In the genomic region with DNA sequence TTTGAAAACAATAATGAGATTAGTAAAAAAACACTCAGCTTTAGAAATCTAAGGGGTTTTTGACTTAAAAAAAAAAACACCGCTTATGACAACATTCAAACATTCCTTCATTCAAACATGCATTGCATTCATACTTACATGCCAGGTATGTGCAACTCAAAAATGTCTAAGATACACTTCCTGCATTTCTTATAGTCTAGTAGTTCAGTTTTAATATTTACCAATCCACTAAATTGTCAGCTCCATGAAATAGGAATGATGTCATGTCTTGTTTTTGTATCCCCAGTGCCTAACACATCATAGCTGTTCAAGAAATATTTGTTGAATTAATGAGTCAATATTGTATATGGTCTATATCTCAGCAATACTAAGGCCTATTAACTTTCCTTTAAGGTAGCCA, we compare ENCODE assay signal across 23 cellular contexts. TPM values are rescaled to one million over a fixed set of nuclear protein-coding genes. Genes with fewer than 3 reads are reported as not detected.
DNase-seq lines count a peak whose midpoint lies in the region; ATAC-seq and TF ChIP-seq lines count a peak whose summit lies in the region.
"Had no signal": no experiment of that assay in that cellular context is flagged by ENCODE, and none has a peak within 500 bp of the region (broad histone marks: within the 10 kb centered on the region; RNA-seq: fewer than 3 reads in every experiment).

No MANE protein-coding gene starts in this region.

- in situ Hi-C loops in IMR-90 (cut with MboI; ENCODE audit: low sequenced_read_pairs): loop anchor here (25.0 kb wide), 1 partner anchor 1611 kb away; no protein-coding TSS in a partner anchor

- H3K27me3 ChIP-seq in CD8-positive, alpha-beta T cell (ENCODE audit: insufficient read depth, low read length): no peaks in the 10 kb centered on the region
- H3K27me3 ChIP-seq in IMR-90 (ENCODE audit: control insufficient read depth, insufficient read depth, low read length): no peaks in the 10 kb centered on the region
- H3K27me3 ChIP-seq: BLaER1 treated with 17β-estradiol and CSF1 and Interleukin-3, amounts not matched to agents 10 nM and 100 nM; MG63 had no signal

- H3K14ac ChIP-seq in IMR-90 (replicated peaks; ENCODE audit: low read depth, low read length): no peak overlapping the region

- ATAC-seq in CD8-positive, alpha-beta T cell: no peak
- ATAC-seq in IMR-90 (ENCODE audit: low read depth) (peak; percentile 42), GM18517 (IDR thresholded peaks at IDR 0.05; ENCODE audit: unreplicated experiment) (no peak)
- no peak for ATAC-seq in activated naive CD4-positive, alpha-beta T cell treated with anti-CD3 and anti-CD28 coated beads, Interleukin-2, amount 50 U/mL, for 72 hours
- ATAC-seq: HCT116, K562 had no signal

- no peaks in the 10 kb centered on the region for H3K27me3 Mint-ChIP-seq in CD8-positive, alpha-beta T cell (ENCODE audit: low read depth)
- H3K27me3 Mint-ChIP-seq: CD4-positive, alpha-beta memory T cell had no signal

- peaks cover 9% of the 10 kb centered on the region for H3K4me1 Mint-ChIP-seq in CD8-positive, alpha-beta T cell (ENCODE audit: low read depth)

- no peak overlapping the region for H2AK5ac ChIP-seq in IMR-90 (ENCODE audit: low read depth, low read length)

- no peak overlapping the region for H3K18ac ChIP-seq in IMR-90 (ENCODE audit: low read depth, low read length)

- H4K20me1 ChIP-seq in IMR-90 (ENCODE audit: insufficient read depth, low read length): no peaks in the 10 kb centered on the region
- H4K20me1 ChIP-seq: BLaER1 treated with 17β-estradiol and CSF1 and Interleukin-3, amounts not matched to agents 10 nM and 100 nM had no signal

- no peak overlapping the region for H3K23ac ChIP-seq in IMR-90 (ENCODE audit: low read depth, low read length)

- H3K36me3 ChIP-seq in CD8-positive, alpha-beta T cell (ENCODE audit: insufficient read depth, low read length): no peaks in the 10 kb centered on the region
- no peaks in the 10 kb centered on the region for H3K36me3 ChIP-seq in IMR-90 (ENCODE audit: control insufficient read depth, insufficient read depth, low read length)
- H3K36me3 ChIP-seq: BLaER1 treated with 17β-estradiol and CSF1 and Interleukin-3, amounts not matched to agents 10 nM and 100 nM; MG63 had no signal

- no peaks in the 10 kb centered on the region for H3K9me3 ChIP-seq in CD8-positive, alpha-beta T cell (ENCODE audit: low read length)
- H3K9me3 ChIP-seq in IMR-90 (ENCODE audit: control insufficient read depth, insufficient read depth, low read length): no peaks in the 10 kb centered on the region
- H3K9me3 ChIP-seq: BLaER1 treated with 17β-estradiol and CSF1 and Interleukin-3, amounts not matched to agents 10 nM and 100 nM; MG63 had no signal

- DNase-seq in CD8-positive, alpha-beta T cell: no peak
- DNase-seq in IMR-90 (peak; percentile 55), choroid plexus epithelial cell (ENCODE audit: low read depth) (peak; percentile 67), kidney glomerular epithelial cell (lab: John Stamatoyannopoulos, UW) (peak; percentile 40), NCI-H1930 (lab: John Stamatoyannopoulos, UW) (no peak)
- DNase-seq in central memory CD4-positive, alpha-beta T cell: no peak
- DNase-seq in activated naive CD4-positive, alpha-beta T cell treated with anti-CD3 and anti-CD28 coated beads, Interleukin-2, amount 50 U/mL, for 72 hours (ENCODE audit: low spot score in 2 of 2): no peak
- DNase-seq: CD4-positive, alpha-beta memory T cell; DND-41; MG63; NCI-H1048; NCI-H1417 treated with DMSO at 0.1 percent for 48 hours; NCI-H187; NCI-H2107; NCI-H510A; PC-9; RPMI8226; SHP77 treated with DMSO at 0.1 percent for 48 hours had no signal

- no peak overlapping the region for H2BK5ac ChIP-seq in IMR-90 (ENCODE audit: low read depth, low read length, poor library complexity, severe bottlenecking)

- CTCF ChIA-PET in CD8-positive, alpha-beta T cell (lab: Charles Lee): interaction anchor here (1.2 kb wide), 1 partner anchor 9 kb away, joined by 3 read pairs; no protein-coding TSS in a partner anchor
- CTCF ChIA-PET in IMR-90 (lab: Yijun Ruan, JAX): interaction anchor here (1.0 kb wide), 1 partner anchor 15 kb away, joined by 8 read pairs; no protein-coding TSS in a partner anchor

- H3K9ac ChIP-seq in IMR-90 (ENCODE audit: low read depth, low read length): no peak overlapping the region
- H3K9ac ChIP-seq: BLaER1 treated with 17β-estradiol and CSF1 and Interleukin-3, amounts not matched to agents 10 nM and 100 nM had no signal

- intact Hi-C loops in CD8-positive, alpha-beta T cell (cut with DNase I, micrococcal nuclease): no loop called here
- intact Hi-C loops in IMR-90 (cut with micrococcal nuclease): no loop called here

- TF ChIP-seq RAD21 in IMR-90 (IDR thresholded peaks at IDR 0.05; ENCODE audit: low read length): no peak

- H2AK9ac ChIP-seq in IMR-90 (replicated peaks; ENCODE audit: low read depth, low read length, poor library complexity): no peak overlapping the region

- H3K56ac ChIP-seq in IMR-90 (ENCODE audit: extremely low read depth, insufficient read depth, low read length): no peak overlapping the region

- H3K4me1 ChIP-seq in CD8-positive, alpha-beta T cell (ENCODE audit: insufficient read depth, low read length): no peaks in the 10 kb centered on the region
- H3K4me1 ChIP-seq in IMR-90 (ENCODE audit: control insufficient read depth, insufficient read depth, low read length): no peaks in the 10 kb centered on the region
- H3K4me1 ChIP-seq: BLaER1 treated with 17β-estradiol and CSF1 and Interleukin-3, amounts not matched to agents 10 nM and 100 nM had no signal

- H2BK15ac ChIP-seq in IMR-90 (ENCODE audit: low read depth, low read length): no peak overlapping the region

- TF ChIP-seq POLR2A in IMR-90 (IDR thresholded peaks at IDR 0.05; ENCODE audit: low read depth, low read length): no peak

- no peak overlapping the region for H2AFZ ChIP-seq in IMR-90 (replicated peaks; ENCODE audit: low read length, poor library complexity)
- H2AFZ ChIP-seq: PC-9 had no signal

- H3K4me2 ChIP-seq in IMR-90 (ENCODE audit: low read depth, low read length): no peak overlapping the region
- H3K4me2 ChIP-seq: BLaER1 treated with 17β-estradiol and CSF1 and Interleukin-3, amounts not matched to agents 10 nM and 100 nM; PC-9 had no signal

- H3K36me3 Mint-ChIP-seq in CD8-positive, alpha-beta T cell: peaks cover 39% of the 10 kb centered on the region
- H3K36me3 Mint-ChIP-seq in activated naive CD4-positive, alpha-beta T cell treated with anti-CD3 and anti-CD28 coated beads, Interleukin-2, amount 50 U/mL, for 72 hours: no peaks in the 10 kb centered on the region

- H3K4me3 ChIP-seq in CD8-positive, alpha-beta T cell (ENCODE audit: low read depth, low read length): no peak overlapping the region
- H3K4me3 ChIP-seq in IMR-90 (ENCODE audit: insufficient read depth, low read depth, low read length) (no peak overlapping the region), choroid plexus epithelial cell (ENCODE audit: low read depth, low read length) (no peak overlapping the region)
- H3K4me3 ChIP-seq: BLaER1 treated with 17β-estradiol and CSF1 and Interleukin-3, amounts not matched to agents 10 nM and 100 nM; K562; MG63; PC-9; SK-N-MC had no signal

- H3K4ac ChIP-seq in IMR-90 (ENCODE audit: low read depth, low read length): no peak overlapping the region

- no peak overlapping the region for H4K8ac ChIP-seq in IMR-90 (ENCODE audit: low read depth in 2 of 2, low read length in 2 of 2)

- H3K4me3 Mint-ChIP-seq in CD8-positive, alpha-beta T cell: no peak overlapping the region
- H3K4me3 Mint-ChIP-seq: CD4-positive, alpha-beta memory T cell had no signal

- H2BK120ac ChIP-seq in IMR-90 (ENCODE audit: low read depth, low read length): no peak overlapping the region

- peak overlapping the region; percentile 16 for H3K27ac Mint-ChIP-seq in CD8-positive, alpha-beta T cell
- H3K27ac Mint-ChIP-seq in activated naive CD4-positive, alpha-beta T cell treated with anti-CD3 and anti-CD28 coated beads, Interleukin-2, amount 50 U/mL, for 72 hours: no peak overlapping the region

- POLR2A ChIA-PET in CD8-positive, alpha-beta T cell (lab: Charles Lee): no interaction called here
- POLR2A ChIA-PET in IMR-90 (lab: Charles Lee; ENCODE audit: unreplicated experiment): no interaction called here

- H2BK20ac ChIP-seq in IMR-90 (ENCODE audit: low read depth, low read length): no peak overlapping the region

- no peaks in the 10 kb centered on the region; the same call in 1 of the 2 replicates for H3K9me1 ChIP-seq in IMR-90 (ENCODE audit: insufficient read depth, low read length)

- H4K91ac ChIP-seq in IMR-90 (ENCODE audit: insufficient read depth, low read depth, low read length): no peak overlapping the region

- no TSS peak for BruUV-seq in IMR-90 (replicated peaks; lab: Mats Ljungman, UMichigan)

- no peaks in the 10 kb centered on the region for H3K9me3 Mint-ChIP-seq in CD8-positive, alpha-beta T cell
- no peaks in the 10 kb centered on the region for H3K9me3 Mint-ChIP-seq in activated naive CD4-positive, alpha-beta T cell treated with anti-CD3 and anti-CD28 coated beads, Interleukin-2, amount 50 U/mL, for 72 hours
- H3K9me3 Mint-ChIP-seq: CD4-positive, alpha-beta memory T cell had no signal

- dilution Hi-C loops in IMR-90 (cut with HindIII; ENCODE audit: low sequenced_read_pairs, unreplicated experiment): no loop called here

- WGBS in IMR-90 (ENCODE audit: extremely low coverage in 2 of 2, insufficient read length in 1 of 2), 2 experiments: no CpG with 5 or more reads among the region's 1 CpG

- H3K27ac ChIP-seq in CD8-positive, alpha-beta T cell (ENCODE audit: low read depth, low read length): no peak overlapping the region
- no peak overlapping the region for H3K27ac ChIP-seq in IMR-90 (ENCODE audit: insufficient read depth, low read length)
- H3K27ac ChIP-seq: BLaER1 treated with 17β-estradiol and CSF1 and Interleukin-3, amounts not matched to agents 10 nM and 100 nM; PC-9; SK-N-MC had no signal

- no peak overlapping the region for H4K5ac ChIP-seq in IMR-90 (ENCODE audit: low read depth, low read length)

- TF ChIP-seq CTCF in CD8-positive, alpha-beta T cell (IDR thresholded peaks at IDR 0.05): no peak
- no peak for TF ChIP-seq CTCF in IMR-90 (conservative IDR thresholded peaks at IDR 0.05; ENCODE audit: low read depth, low read length)
- TF ChIP-seq CTCF in choroid plexus epithelial cell (conservative IDR thresholded peaks at IDR 0.05; ENCODE audit: low read depth, low read length): no peak

- H3K79me1 ChIP-seq in IMR-90 (ENCODE audit: low read depth in 1 of 2, low read length in 2 of 2): no peaks in the 10 kb centered on the region

TF ChIP-seq in IMR-90, 13 proteins besides CTCF, POLR2A, EP300 and RAD21 (continues in another document):
- TF ChIP-seq RFX5 (IDR thresholded peaks at IDR 0.05; ENCODE audit: low read depth, low read length): no peak
- TF ChIP-seq RCOR1 (IDR thresholded peaks at IDR 0.05; ENCODE audit: insufficient replicate concordance, low read length): no peak

RNA-seq across cellular contexts. Expression of a gene that starts 51.7 kb away (rescaled TPM):
- 10 to 100 TPM; 33.0 to 34.5 TPM for total RNA-seq in CD8-positive, alpha-beta T cell
- total RNA-seq in IMR-90 (2012; rRNA removed): 0.72 and 0.83 TPM in 2 replicates
- 0.83 and 1.1 TPM in 2 replicates for polyA plus RNA-seq in IMR-90 (2012; rRNA removed)
- polyA plus RNA-seq in IMR-90 (2012; cell fraction: cytosol; rRNA removed): 0.16 TPM in 2 replicates
- 0.04 and 0.45 TPM in 2 replicates for polyA plus RNA-seq in IMR-90 (2012; cell fraction: nucleus; rRNA removed; ENCODE audit: low replicate concordance)
- 10 to 100 TPM; 24.6 to 29.7 TPM for total RNA-seq in activated naive CD4-positive, alpha-beta T cell treated with anti-CD3 and anti-CD28 coated beads, Interleukin-2, amount 50 U/mL, for 72 hours
- total RNA-seq: PC-9 had no signal

Comparison
In these comparisons a context has a peak if more than half of its experiments do, and no peak if none do; other contexts are left out.
1. DNase-seq: peak in IMR-90 (single experiment), choroid plexus epithelial cell (single experiment) and kidney glomerular epithelial cell (single experiment); none in CD8-positive, alpha-beta T cell (0 of 7), central memory CD4-positive, alpha-beta T cell (single experiment), activated naive CD4-positive, alpha-beta T cell treated with anti-CD3 and anti-CD28 coated beads, Interleukin-2, amount 50 U/mL, for 72 hours (0 of 2) and NCI-H1930 (0 of 2).
2. RNA of a gene that starts 51.7 kb away (total RNA-seq): 33.0 to 34.5 TPM in CD8-positive, alpha-beta T cell and 24.6 to 29.7 TPM in activated naive CD4-positive, alpha-beta T cell treated with anti-CD3 and anti-CD28 coated beads, Interleukin-2, amount 50 U/mL, for 72 hours; 0.72 to 0.83 TPM in IMR-90; every median in the first group is over 10 times any median in the second.